ENCODE assay signal across 26 cellular contexts in the genomic region with DNA sequence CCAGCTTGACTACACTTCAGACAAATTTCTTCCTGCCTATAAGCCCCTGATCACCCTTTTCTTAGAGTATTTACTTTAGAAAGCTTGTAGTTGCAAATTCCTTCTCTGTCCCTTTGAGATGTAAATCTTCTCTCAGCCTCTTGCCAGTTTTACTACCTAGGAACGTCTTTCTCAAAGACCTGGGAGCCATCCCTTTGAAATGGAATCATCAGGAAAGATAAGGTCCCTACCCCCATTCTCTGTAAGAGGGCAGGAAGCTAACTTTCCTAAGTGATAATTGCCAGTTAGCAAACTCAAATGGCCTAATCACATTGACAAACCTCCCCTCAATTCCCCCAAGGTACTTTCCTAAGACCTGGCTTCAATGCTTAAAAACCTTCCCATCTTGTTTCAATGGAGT.
"Had no signal": no experiment of that assay in that cellular context is flagged by ENCODE, and none has a peak within 500 bp of the region (broad histone marks: within the 10 kb centered on the region; RNA-seq: fewer than 3 reads in every experiment).

No MANE protein-coding gene starts in this region.

- H3K4me3 ChIP-seq: body of pancreas, cardiac muscle cell, gastroesophageal sphincter, lower lobe of right lung, ovary, prostate gland, spleen, thyroid gland, upper lobe of right lung had no signal

- H3K9me3 Mint-ChIP-seq: activated naive CD4-positive, alpha-beta T cell treated with anti-CD3 and anti-CD28 coated beads, Interleukin-2, amount 50 U/mL, for 24 hours; activated T-helper 1 cell treated with anti-CD3 and anti-CD28 coated beads, Interleukin-12 subunit alpha, Interleukin-12 subunit beta, Interleukin-2, Interleukin-4 antibody, amounts not matched to agents 30 ng/mL and 10 ng/mL and 1 ng/mL, durations not matched to agents 14 hours and 24 hours and 36 hours; naive thymus-derived CD8-positive, alpha-beta T cell had no signal

- H3K27ac Mint-ChIP-seq: activated CD8-positive, alpha-beta T cell treated with anti-CD3 and anti-CD28 coated beads, Interleukin-2, amount 10 ng/mL, durations not matched to agents 7 days and 5 days; activated naive CD4-positive, alpha-beta T cell treated with anti-CD3 and anti-CD28 coated beads, Interleukin-2, amount 50 U/mL, for 24 hours; activated T-helper 1 cell treated with anti-CD3 and anti-CD28 coated beads, Interleukin-12 subunit alpha, Interleukin-12 subunit beta, Interleukin-2, Interleukin-4 antibody, amounts not matched to agents 30 ng/mL and 10 ng/mL and 1 ng/mL, durations not matched to agents 14 hours and 24 hours and 36 hours; naive thymus-derived CD8-positive, alpha-beta T cell had no signal

- H3K27me3 ChIP-seq: body of pancreas, cardiac muscle cell, gastroesophageal sphincter, neutrophil, ovary, thyroid gland, upper lobe of right lung had no signal

- H3K9me3 ChIP-seq: body of pancreas, gastroesophageal sphincter, lower lobe of right lung, neutrophil, ovary, prostate gland, spleen, thyroid gland, upper lobe of right lung had no signal

- H3K36me3 Mint-ChIP-seq: naive thymus-derived CD8-positive, alpha-beta T cell had no signal

- H3K36me3 ChIP-seq: cardiac muscle cell, gastroesophageal sphincter, lower lobe of right lung, neutrophil, ovary, prostate gland, spleen, thyroid gland, upper lobe of right lung, WERI-Rb-1 had no signal

- H3K4me1 ChIP-seq: body of pancreas, prostate gland, spleen, thyroid gland, upper lobe of right lung had no signal

- H3K27me3 Mint-ChIP-seq: activated naive CD4-positive, alpha-beta T cell treated with anti-CD3 and anti-CD28 coated beads, Interleukin-2, amount 50 U/mL, for 24 hours had no signal

- H3K4me3 Mint-ChIP-seq: activated CD8-positive, alpha-beta T cell treated with anti-CD3 and anti-CD28 coated beads, Interleukin-2, amount 10 ng/mL, durations not matched to agents 7 days and 5 days; activated naive CD4-positive, alpha-beta T cell treated with anti-CD3 and anti-CD28 coated beads, Interleukin-2, amount 50 U/mL, for 24 hours; activated T-helper 1 cell treated with anti-CD3 and anti-CD28 coated beads, Interleukin-12 subunit alpha, Interleukin-12 subunit beta, Interleukin-2, Interleukin-4 antibody, amounts not matched to agents 30 ng/mL and 10 ng/mL and 1 ng/mL, durations not matched to agents 14 hours and 24 hours and 36 hours; naive thymus-derived CD8-positive, alpha-beta T cell had no signal

- H3K27ac ChIP-seq: body of pancreas, cardiac muscle cell, epithelial cell of prostate, gastroesophageal sphincter, lower lobe of right lung, neutrophil, ovary, prostate gland, spleen, thyroid gland, upper lobe of right lung, WERI-Rb-1 had no signal

- ATAC-seq: activated CD8-positive, alpha-beta T cell treated with anti-CD3 and anti-CD28 coated beads, Interleukin-2, amount 10 ng/mL, durations not matched to agents 7 days and 5 days; body of pancreas; gastroesophageal sphincter; left colon; lower lobe of right lung; naive thymus-derived CD8-positive, alpha-beta T cell; stimulated activated naive CD8-positive, alpha-beta T cell treated with anti-CD3 and anti-CD28 coated beads, Interleukin-15, Interleukin-2, amounts not matched to agents 100 U/mL and 50 U/mL, for 24 hours; upper lobe of right lung had no signal

- DNase-seq: activated CD4-positive, alpha-beta T cell treated with anti-CD3 and anti-CD28 coated beads for 1 hour; activated CD4-positive, alpha-beta T cell treated with anti-CD3 and anti-CD28 coated beads, Interleukin-2, amount 50 U/mL, for 1 hour; activated CD8-positive, alpha-beta T cell treated with anti-CD3 and anti-CD28 coated beads, Interleukin-2, amount 10 ng/mL, durations not matched to agents 7 days and 5 days; activated gamma-delta T cell; anterior cingulate cortex; body of pancreas; cortex of kidney; head of caudate nucleus; left colon; lower lobe of right lung; naive thymus-derived CD8-positive, alpha-beta T cell; ovary; spleen; stimulated activated CD4-positive, alpha-beta T cell treated with anti-CD3 and anti-CD28 coated beads, Interleukin-4, amount 100 ng/mL, for 24 hours; stimulated activated naive CD8-positive, alpha-beta T cell treated with anti-CD3 and anti-CD28 coated beads, Interleukin-15, Interleukin-2, amounts not matched to agents 100 U/mL and 50 U/mL, for 24 hours; T-helper 1 cell; thyroid gland; upper lobe of right lung; WERI-Rb-1 had no signal
